In genomic region chr10:30034433-30035137, GRCh38 we compare ENCODE assay signal across 16 cellular contexts. TPM values are rescaled to one million over a fixed set of nuclear protein-coding genes. Genes with fewer than 3 reads are reported as not detected.
DNase-seq lines count a peak whose midpoint lies in the region; ATAC-seq and TF ChIP-seq lines count a peak whose summit lies in the region.
"Had no signal": no experiment of that assay in that cellular context is flagged by ENCODE, and none has a peak within 500 bp of the region (broad histone marks: within the 10 kb centered on the region; RNA-seq: fewer than 3 reads in every experiment).

No MANE protein-coding gene starts in this region.

- no peaks in the 10 kb centered on the region for H3K9me3 ChIP-seq in CD8-positive, alpha-beta T cell (ENCODE audit: low read length)
- H3K9me3 ChIP-seq: Caco-2, lower lobe of right lung had no signal

- no peaks in the 10 kb centered on the region for H3K9me3 Mint-ChIP-seq in activated CD4-positive, alpha-beta memory T cell treated with anti-CD3 and anti-CD28 coated beads, Interleukin-2, amount 10 ng/mL, durations not matched to agents 7 days and 5 days
- H3K9me3 Mint-ChIP-seq in activated CD4-positive, alpha-beta memory T cell treated with anti-CD3 and anti-CD28 coated beads for 36 hours: no peaks in the 10 kb centered on the region
- no peaks in the 10 kb centered on the region for H3K9me3 Mint-ChIP-seq in T-helper 2 cell treated with Interferon-gamma antibody and Interleukin-4, amounts not matched to agents 5 μg/mL and 100 μg/mL, for 36 hours
- H3K9me3 Mint-ChIP-seq in stimulated activated naive CD8-positive, alpha-beta T cell treated with anti-CD3 and anti-CD28 coated beads, Interleukin-15, amount 100 ng/mL, for 72 hours: no peaks in the 10 kb centered on the region
- no peaks in the 10 kb centered on the region for H3K9me3 Mint-ChIP-seq in CD8-positive, alpha-beta T cell
- H3K9me3 Mint-ChIP-seq: IgD-negative memory B cell had no signal

- H3K4me3 ChIP-seq in CD8-positive, alpha-beta T cell (ENCODE audit: low read depth, low read length): no peak overlapping the region
- H3K4me3 ChIP-seq: lower lobe of right lung had no signal

- intact Hi-C loops in activated CD4-positive, alpha-beta memory T cell treated with anti-CD3 and anti-CD28 coated beads for 36 hours (cut with micrococcal nuclease): no loop called here
- intact Hi-C loops in CD8-positive, alpha-beta T cell (cut with DNase I, micrococcal nuclease): no loop called here

- peak; percentile 49 for ATAC-seq in HG02759 (IDR thresholded peaks at IDR 0.05; ENCODE audit: unreplicated experiment)
- ATAC-seq in stimulated activated naive CD8-positive, alpha-beta T cell treated with anti-CD3 and anti-CD28 coated beads, Interleukin-15, amount 100 ng/mL, for 72 hours: peak; percentile 33
- ATAC-seq in CD8-positive, alpha-beta T cell: no peak
- ATAC-seq: lower lobe of right lung had no signal

- CTCF ChIA-PET in activated CD4-positive, alpha-beta memory T cell treated with anti-CD3 and anti-CD28 coated beads, Interleukin-2, amount 10 ng/mL, durations not matched to agents 7 days and 5 days (lab: Charles Lee): interaction anchor here (0.5 to 0.6 kb wide), 2 partner anchors 24 to 196 kb away, joined by 3 to 5 read pairs; no protein-coding TSS in a partner anchor
- CTCF ChIA-PET in activated CD4-positive, alpha-beta memory T cell treated with anti-CD3 and anti-CD28 coated beads for 36 hours (lab: Charles Lee): no interaction called here
- CTCF ChIA-PET in CD8-positive, alpha-beta T cell (lab: Charles Lee): no interaction called here

- H3K4me3 Mint-ChIP-seq in activated CD4-positive, alpha-beta memory T cell treated with anti-CD3 and anti-CD28 coated beads, Interleukin-2, amount 10 ng/mL, durations not matched to agents 7 days and 5 days: no peak overlapping the region
- no peak overlapping the region for H3K4me3 Mint-ChIP-seq in activated CD4-positive, alpha-beta memory T cell treated with anti-CD3 and anti-CD28 coated beads for 36 hours
- H3K4me3 Mint-ChIP-seq in T-helper 2 cell treated with Interferon-gamma antibody and Interleukin-4, amounts not matched to agents 5 μg/mL and 100 μg/mL, for 36 hours: peak overlapping the region; percentile 37
- no peak overlapping the region for H3K4me3 Mint-ChIP-seq in stimulated activated naive CD8-positive, alpha-beta T cell treated with anti-CD3 and anti-CD28 coated beads, Interleukin-15, amount 100 ng/mL, for 72 hours
- no peak overlapping the region for H3K4me3 Mint-ChIP-seq in CD8-positive, alpha-beta T cell
- H3K4me3 Mint-ChIP-seq: IgD-negative memory B cell had no signal

- no peak for TF ChIP-seq CTCF in CD8-positive, alpha-beta T cell (IDR thresholded peaks at IDR 0.05)

- peaks cover 20% of the 10 kb centered on the region for H3K27me3 ChIP-seq in CD8-positive, alpha-beta T cell (ENCODE audit: insufficient read depth, low read length)

- no peaks in the 10 kb centered on the region for H3K36me3 ChIP-seq in CD8-positive, alpha-beta T cell (ENCODE audit: insufficient read depth, low read length)

- no peak overlapping the region for H3K27ac ChIP-seq in CD8-positive, alpha-beta T cell (ENCODE audit: low read depth, low read length)
- H3K27ac ChIP-seq: lower lobe of right lung had no signal

- H3K4me1 ChIP-seq in CD8-positive, alpha-beta T cell (ENCODE audit: insufficient read depth, low read length): no peaks in the 10 kb centered on the region
- H3K4me1 ChIP-seq: Caco-2 had no signal

- no peak overlapping the region for H3K27ac Mint-ChIP-seq in activated CD4-positive, alpha-beta memory T cell treated with anti-CD3 and anti-CD28 coated beads, Interleukin-2, amount 10 ng/mL, durations not matched to agents 7 days and 5 days
- H3K27ac Mint-ChIP-seq in activated CD4-positive, alpha-beta memory T cell treated with anti-CD3 and anti-CD28 coated beads for 36 hours: no peak overlapping the region
- H3K27ac Mint-ChIP-seq in T-helper 2 cell treated with Interferon-gamma antibody and Interleukin-4, amounts not matched to agents 5 μg/mL and 100 μg/mL, for 36 hours: peak overlapping the region; percentile 27
- no peak overlapping the region for H3K27ac Mint-ChIP-seq in stimulated activated naive CD8-positive, alpha-beta T cell treated with anti-CD3 and anti-CD28 coated beads, Interleukin-15, amount 100 ng/mL, for 72 hours
- H3K27ac Mint-ChIP-seq in CD8-positive, alpha-beta T cell: no peak overlapping the region
- H3K27ac Mint-ChIP-seq: IgD-negative memory B cell had no signal

- peaks cover 48% of the 10 kb centered on the region for H3K4me1 Mint-ChIP-seq in activated CD4-positive, alpha-beta memory T cell treated with anti-CD3 and anti-CD28 coated beads, Interleukin-2, amount 10 ng/mL, durations not matched to agents 7 days and 5 days
- peaks cover 7% of the 10 kb centered on the region for H3K4me1 Mint-ChIP-seq in activated CD4-positive, alpha-beta memory T cell treated with anti-CD3 and anti-CD28 coated beads for 36 hours (ENCODE audit: low read depth)
- H3K4me1 Mint-ChIP-seq in T-helper 2 cell treated with Interferon-gamma antibody and Interleukin-4, amounts not matched to agents 5 μg/mL and 100 μg/mL, for 36 hours (ENCODE audit: low read depth): peaks cover 64% of the 10 kb centered on the region
- peaks cover 12% of the 10 kb centered on the region for H3K4me1 Mint-ChIP-seq in stimulated activated naive CD8-positive, alpha-beta T cell treated with anti-CD3 and anti-CD28 coated beads, Interleukin-15, amount 100 ng/mL, for 72 hours
- H3K4me1 Mint-ChIP-seq in CD8-positive, alpha-beta T cell (ENCODE audit: low read depth): peaks cover 1% of the 10 kb centered on the region

- H3K36me3 Mint-ChIP-seq in activated CD4-positive, alpha-beta memory T cell treated with anti-CD3 and anti-CD28 coated beads, Interleukin-2, amount 10 ng/mL, durations not matched to agents 7 days and 5 days (ENCODE audit: low read depth): peaks cover 4% of the 10 kb centered on the region
- H3K36me3 Mint-ChIP-seq in activated CD4-positive, alpha-beta memory T cell treated with anti-CD3 and anti-CD28 coated beads for 36 hours: no peaks in the 10 kb centered on the region
- peaks cover 12% of the 10 kb centered on the region for H3K36me3 Mint-ChIP-seq in T-helper 2 cell treated with Interferon-gamma antibody and Interleukin-4, amounts not matched to agents 5 μg/mL and 100 μg/mL, for 36 hours (ENCODE audit: low read depth)
- H3K36me3 Mint-ChIP-seq in CD8-positive, alpha-beta T cell: no peaks in the 10 kb centered on the region

- peak; percentile 32 for DNase-seq in activated CD4-positive, alpha-beta memory T cell treated with anti-CD3 and anti-CD28 coated beads, Interleukin-2, amount 10 ng/mL, durations not matched to agents 7 days and 5 days
- no peak for DNase-seq in activated CD4-positive, alpha-beta memory T cell treated with anti-CD3 and anti-CD28 coated beads for 36 hours
- DNase-seq in T-helper 2 cell treated with Interferon-gamma antibody and Interleukin-4, amounts not matched to agents 5 μg/mL and 100 μg/mL, for 36 hours (ENCODE audit: low spot score): peak; percentile 33
- DNase-seq in stimulated activated naive CD8-positive, alpha-beta T cell treated with anti-CD3 and anti-CD28 coated beads, Interleukin-15, amount 100 ng/mL, for 72 hours: no peak
- DNase-seq in cerebellar nuclear complex (lab: John Stamatoyannopoulos, UW) (no peak), HuH-7.5 (ENCODE audit: low spot score) (no peak)
- no peak for DNase-seq in CD8-positive, alpha-beta T cell
- DNase-seq: activated CD4-positive, alpha-beta T cell treated with anti-CD3 and anti-CD28 coated beads for 48 hours; activated T-cell treated with anti-CD3 and anti-CD28 coated beads, Interleukin-2, amount 50 U/mL, for 48 hours; Caco-2; lower lobe of right lung; NCI-H1105 treated with DMSO at 0.1 percent for 48 hours; NCI-H524 treated with DMSO at 0.1 percent for 48 hours; substantia nigra had no signal

- H3K27me3 Mint-ChIP-seq in activated CD4-positive, alpha-beta memory T cell treated with anti-CD3 and anti-CD28 coated beads, Interleukin-2, amount 10 ng/mL, durations not matched to agents 7 days and 5 days: peaks cover 71% of the 10 kb centered on the region
- peaks cover 65% of the 10 kb centered on the region for H3K27me3 Mint-ChIP-seq in activated CD4-positive, alpha-beta memory T cell treated with anti-CD3 and anti-CD28 coated beads for 36 hours
- H3K27me3 Mint-ChIP-seq in T-helper 2 cell treated with Interferon-gamma antibody and Interleukin-4, amounts not matched to agents 5 μg/mL and 100 μg/mL, for 36 hours (ENCODE audit: low read depth): no peaks in the 10 kb centered on the region
- H3K27me3 Mint-ChIP-seq in stimulated activated naive CD8-positive, alpha-beta T cell treated with anti-CD3 and anti-CD28 coated beads, Interleukin-15, amount 100 ng/mL, for 72 hours: peaks cover 92% of the 10 kb centered on the region
- H3K27me3 Mint-ChIP-seq in CD8-positive, alpha-beta T cell (ENCODE audit: low read depth): peaks cover 80% of the 10 kb centered on the region

- POLR2A ChIA-PET in activated CD4-positive, alpha-beta memory T cell treated with anti-CD3 and anti-CD28 coated beads, Interleukin-2, amount 10 ng/mL, durations not matched to agents 7 days and 5 days (lab: Charles Lee): no interaction called here
- POLR2A ChIA-PET in activated CD4-positive, alpha-beta memory T cell treated with anti-CD3 and anti-CD28 coated beads for 36 hours (lab: Charles Lee): no interaction called here
- POLR2A ChIA-PET in CD8-positive, alpha-beta T cell (lab: Charles Lee): no interaction called here

RNA-seq across cellular contexts. Expression of gene JCAD, which starts 24.8 kb away (rescaled TPM):
- total RNA-seq in activated CD4-positive, alpha-beta memory T cell treated with anti-CD3 and anti-CD28 coated beads, Interleukin-2, amount 10 ng/mL, durations not matched to agents 7 days and 5 days: 1 to 10 TPM in 1 of 2 experiments, under 1 TPM in 1; 0.68 to 1.0 TPM
- under 1 TPM in 1 of 2 experiments, not detected in 1; 0.05 TPM for total RNA-seq in activated CD4-positive, alpha-beta memory T cell treated with anti-CD3 and anti-CD28 coated beads for 36 hours
- total RNA-seq in CD8-positive, alpha-beta T cell: not detected

Comparison
In these comparisons a context has a peak if more than half of its experiments do, and no peak if none do; other contexts are left out.
1. DNase-seq: peak in activated CD4-positive, alpha-beta memory T cell treated with anti-CD3 and anti-CD28 coated beads, Interleukin-2, amount 10 ng/mL, durations not matched to agents 7 days and 5 days (single experiment) and T-helper 2 cell treated with Interferon-gamma antibody and Interleukin-4, amounts not matched to agents 5 μg/mL and 100 μg/mL, for 36 hours (single experiment); none in activated CD4-positive, alpha-beta memory T cell treated with anti-CD3 and anti-CD28 coated beads for 36 hours (single experiment), stimulated activated naive CD8-positive, alpha-beta T cell treated with anti-CD3 and anti-CD28 coated beads, Interleukin-15, amount 100 ng/mL, for 72 hours (0 of 2), cerebellar nuclear complex (0 of 2), HuH-7.5 (single experiment) and CD8-positive, alpha-beta T cell (0 of 7).